Comparison of ENCODE assay signal across 31 cellular contexts in the genomic region with DNA sequence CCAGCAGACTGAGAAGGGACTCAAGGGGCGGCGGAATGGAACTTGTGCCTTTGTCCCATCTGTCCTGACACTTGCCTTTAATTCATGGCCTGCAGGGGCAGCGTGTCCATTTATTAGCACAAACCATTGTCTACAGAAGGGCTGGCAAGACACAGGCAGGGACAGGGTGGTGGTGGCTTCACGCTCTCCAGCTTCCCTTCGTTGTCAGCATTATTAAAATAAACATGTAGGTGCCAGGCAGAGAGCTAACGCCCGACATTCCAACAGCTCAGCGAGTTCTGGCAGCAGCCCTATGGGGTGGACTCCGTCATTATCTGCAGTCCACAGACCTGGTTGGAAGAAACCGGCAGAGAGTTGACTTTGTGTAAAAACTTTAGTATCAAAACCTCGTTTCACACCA. TPM values are rescaled to one million over a fixed set of nuclear protein-coding genes. Genes with fewer than 3 reads are reported as not detected.
DNase-seq lines count a peak whose midpoint lies in the region; ATAC-seq, FAIRE-seq and TF ChIP-seq lines count a peak whose summit lies in the region.
"Had no signal": no experiment of that assay in that cellular context is flagged by ENCODE, and none has a peak within 500 bp of the region (broad histone marks: within the 10 kb centered on the region; RNA-seq: fewer than 3 reads in every experiment).

No MANE protein-coding gene starts in this region.

- in situ Hi-C loops in GM12878 (cut with MboI), result loop anchor here (25.0 kb wide), 1 partner anchor 1878 kb away; no protein-coding TSS in a partner anchor

- CTCF ChIA-PET in GM12878 (lab: Yijun Ruan, JAX), result interaction anchor here (0.9 to 1.9 kb wide), 3 partner anchors 8 to 15 kb away, joined by 3 to 6 read pairs (median 3); no protein-coding TSS in a partner anchor

- no peak for TF ChIP-seq CTCF in GM12878 (IDR thresholded peaks at IDR 0.05 in 2 of 3, conservative IDR thresholded peaks at IDR 0.05 in 1 of 3; ENCODE audit: control insufficient read depth in 2 of 3, extremely low read depth in 1 of 3, insufficient read depth in 1 of 3, low read depth in 3 of 3, low read length in 3 of 3)

- ATAC-seq in Right ventricle myocardium inferior, result peak; percentile 59
- ATAC-seq in GM12878, result no peak; the same call in 2 of the 3 replicates
- peak; percentile 87 for ATAC-seq in left ventricle myocardium superior
- ATAC-seq in activated T-cell treated with anti-CD3 and anti-CD28 coated beads, Interleukin-2, amount 50 U/mL, for 4 hours, result no peak
- no peak for ATAC-seq in HG03139 (IDR thresholded peaks at IDR 0.05; ENCODE audit: unreplicated experiment)
- ATAC-seq: effector memory CD8-positive, alpha-beta T cell had no signal

- H3K4me3 ChIP-seq in GM12878, result no peak overlapping the region
- H3K4me3 ChIP-seq: SK-N-MC, upper lobe of left lung had no signal

- H3K9me3 ChIP-seq in GM12878 (replicated peaks; ENCODE audit: control insufficient read depth, insufficient read depth, low read length), result no peaks in the 10 kb centered on the region
- H3K9me3 ChIP-seq: upper lobe of left lung had no signal

- no peaks in the 10 kb centered on the region for H3K36me3 Mint-ChIP-seq in activated T-cell treated with anti-CD3 and anti-CD28 coated beads, Interleukin-2, amount 50 U/mL, for 4 hours (ENCODE audit: insufficient read depth)
- H3K36me3 Mint-ChIP-seq: brain, naive B cell had no signal

- peak overlapping the region; percentile 74; the same call in 1 of the 2 replicates for H3K27ac ChIP-seq in GM12878 (ENCODE audit: control insufficient read depth, insufficient read depth)
- H3K27ac ChIP-seq: SK-N-MC, upper lobe of left lung had no signal

- POLR2A ChIA-PET in GM12878 (lab: Charles Lee), result interaction anchor here (0.6 to 1.0 kb wide), 2 partner anchors 76 to 127 kb away, joined by 3 read pairs; no protein-coding TSS in a partner anchor

- peaks cover 13% of the 10 kb centered on the region for H3K4me1 Mint-ChIP-seq in activated T-cell treated with anti-CD3 and anti-CD28 coated beads, Interleukin-2, amount 50 U/mL, for 4 hours (ENCODE audit: low read depth)
- H3K4me1 Mint-ChIP-seq: activated B cell treated with CpG ODN at 0.5 μM for 24 hours, naive B cell had no signal

- RAD21 ChIA-PET in GM12878 (lab: Charles Lee; ENCODE audit: unreplicated experiment), result no interaction called here

- DNase-seq in Right ventricle myocardium inferior (ENCODE audit: missing footprints) (peak; percentile 57), cardiac septum (ENCODE audit: low spot score) (no peak), GM12878 (ENCODE audit: low read depth, low spot score) (no peak), left ventricle myocardium superior (peak; percentile 42), COR-L47 (lab: John Stamatoyannopoulos, UW) (no peak), NCI-H1436 treated with DMSO at 0.1 percent for 48 hours (lab: John Stamatoyannopoulos, UW) (no peak)
- DNase-seq in activated T-cell treated with anti-CD3 and anti-CD28 coated beads, Interleukin-2, amount 50 U/mL, for 4 hours, result no peak
- DNase-seq: activated B cell treated with CpG ODN at 0.5 μM for 24 hours; activated CD4-positive, alpha-beta T cell treated with anti-CD3 and anti-CD28 coated beads, Interleukin-2, amount 50 U/mL, for 48 hours; activated effector memory CD4-positive, alpha-beta T cell treated with anti-CD3 and anti-CD28 coated beads, Interleukin-2, amount 50 U/mL, for 16 hours; DMS153; effector memory CD8-positive, alpha-beta T cell; GF-D8; kidney glomerular epithelial cell; naive B cell; NCI-H1092 treated with DMSO at 0.1 percent for 48 hours; NCI-H2029 treated with DMSO at 0.1 percent for 48 hours; NCI-H226; NK-92 treated with Interleukin-12 subunit alpha and Interleukin-12 subunit beta, amount 100 ng/mL, for 24 hours; stimulated activated CD4-positive, alpha-beta T cell treated with anti-CD3 and anti-CD28 coated beads, Interleukin-12 subunit alpha, Interleukin-12 subunit beta, amount 100 ng/mL, for 4 hours; T-helper 2 cell; upper lobe of left lung had no signal

- no peak for TF ChIP-seq RAD21 in GM12878 (IDR thresholded peaks at IDR 0.05; ENCODE audit: insufficient read depth, low read depth, low read length)

- peaks cover 25% of the 10 kb centered on the region for H3K4me1 ChIP-seq in GM12878 (ENCODE audit: control insufficient read depth, insufficient read depth, low read length)
- H3K4me1 ChIP-seq: upper lobe of left lung had no signal

- no peak overlapping the region for H3K4me2 ChIP-seq in GM12878 (ENCODE audit: control insufficient read depth, insufficient read depth)

- intact Hi-C loops in Right ventricle myocardium inferior (cut with DNase I) (no loop called here), cardiac septum (cut with DNase I) (no loop called here), GM12878 (cut with micrococcal nuclease; ENCODE audit: unreplicated experiment) (no loop called here), left ventricle myocardium superior (cut with micrococcal nuclease) (no loop called here)

- H3K4me3 Mint-ChIP-seq in activated T-cell treated with anti-CD3 and anti-CD28 coated beads, Interleukin-2, amount 50 U/mL, for 4 hours, result no peak overlapping the region
- H3K4me3 Mint-ChIP-seq: activated B cell treated with CpG ODN at 0.5 μM for 24 hours; brain; effector memory CD8-positive, alpha-beta T cell; stimulated activated naive CD8-positive, alpha-beta T cell treated with anti-CD3 and anti-CD28 coated beads, Interleukin-15, Interleukin-2, amounts not matched to agents 100 ng/mL and 50 ng/mL, for 24 hours had no signal

- no TSS peak for BruUV-seq in GM12878 (replicated peaks; lab: Mats Ljungman, UMichigan)

- 62% methylated on average over 11 of the region's 11 CpGs for WGBS in GM12878 (ENCODE audit: insufficient coverage, insufficient replicate concordance, low lambda C conversion rate, missing lambda C conversion rate)

- H2AFZ ChIP-seq in GM12878 (ENCODE audit: control insufficient read depth, low read depth, low read length), result no peak overlapping the region

- no peaks in the 10 kb centered on the region for H4K20me1 ChIP-seq in GM12878 (ENCODE audit: control insufficient read depth, insufficient read depth)

- no peaks in the 10 kb centered on the region for H3K36me3 ChIP-seq in GM12878 (ENCODE audit: control insufficient read depth in 2 of 2, insufficient read depth in 2 of 2, low read length in 1 of 2)
- H3K36me3 ChIP-seq: upper lobe of left lung had no signal

- SMC1A ChIA-PET in GM12878 (lab: Charles Lee; ENCODE audit: uncharacterized antibody, unreplicated experiment), result interaction anchor here (0.9 to 10.6 kb wide), 2 partner anchors 6 to 17 kb away, joined by 3 to 101 read pairs; no protein-coding TSS in a partner anchor

- no peaks in the 10 kb centered on the region for H3K27me3 ChIP-seq in GM12878 (replicated peaks in 1 of 2; ENCODE audit: control insufficient read depth in 2 of 2, insufficient read depth in 2 of 2, low read length in 1 of 2)
- H3K27me3 ChIP-seq: upper lobe of left lung had no signal

- no peak for FAIRE-seq in GM12878 (lab: Jason Lieb, UNC)
- FAIRE-seq: GM19239 had no signal

- no peaks in the 10 kb centered on the region for H3K9me3 Mint-ChIP-seq in activated T-cell treated with anti-CD3 and anti-CD28 coated beads, Interleukin-2, amount 50 U/mL, for 4 hours
- H3K9me3 Mint-ChIP-seq: effector memory CD8-positive, alpha-beta T cell; stimulated activated naive CD8-positive, alpha-beta T cell treated with anti-CD3 and anti-CD28 coated beads, Interleukin-15, Interleukin-2, amounts not matched to agents 100 ng/mL and 50 ng/mL, for 24 hours had no signal

- TF ChIP-seq POLR2A in GM12878 (IDR thresholded peaks at IDR 0.05; ENCODE audit: low read depth, low read length), result no peak

- H3K27me3 Mint-ChIP-seq in activated T-cell treated with anti-CD3 and anti-CD28 coated beads, Interleukin-2, amount 50 U/mL, for 4 hours (ENCODE audit: low read depth), result no peaks in the 10 kb centered on the region
- H3K27me3 Mint-ChIP-seq: effector memory CD8-positive, alpha-beta T cell; stimulated activated naive CD8-positive, alpha-beta T cell treated with anti-CD3 and anti-CD28 coated beads, Interleukin-15, Interleukin-2, amounts not matched to agents 100 ng/mL and 50 ng/mL, for 24 hours had no signal

- H3K79me2 ChIP-seq in GM12878 (ENCODE audit: control insufficient read depth, insufficient read depth, low read length), result no peaks in the 10 kb centered on the region

- no peak for TF ChIP-seq EP300 in GM12878 (IDR thresholded peaks at IDR 0.05; ENCODE audit: borderline replicate concordance in 1 of 2, control insufficient read depth in 1 of 2, low read depth in 2 of 2, low read length in 2 of 2)

- H3K9ac ChIP-seq in GM12878 (ENCODE audit: control insufficient read depth, insufficient read depth, low read length), result no peak overlapping the region

RNA-seq across cellular contexts. Expression of a gene that starts 16.3 kb away (rescaled TPM):
- not detected for total RNA-seq in Right ventricle myocardium inferior
- not detected for total RNA-seq in cardiac septum
- 3.2 and 3.4 TPM in 2 replicates for total RNA-seq in GM12878 (2013; cell fraction: nucleolus; rRNA removed)
- total RNA-seq in GM12878 (2014; rRNA removed), result 0.06 TPM in 1 of 2 replicates, not detected in the other
- total RNA-seq in GM12878 (2014; rRNA removed; fragmentation: Illumina TruSeq; extraction: Trizol), result 0.13 and 0.14 TPM in 2 replicates
- 0.15 and 0.21 TPM in 2 replicates for total RNA-seq in GM12878 (2021)
- 0.20 TPM for polyA plus RNA-seq in GM12878 (2011; ENCODE audit: low read depth)
- polyA plus RNA-seq in GM12878 (2011; rRNA removed), result 1.0 and 1.8 TPM in 2 replicates
- polyA plus RNA-seq in GM12878 (2011; cell fraction: cytosol; rRNA removed), result 0.90 and 1.6 TPM in 2 replicates
- polyA plus RNA-seq in GM12878 (2011; cell fraction: nucleus; rRNA removed), result 6.5 and 10.4 TPM in 2 replicates
- polyA plus RNA-seq in GM12878 (2012), result 0.08 and 0.44 TPM in 2 replicates
- 0.10 TPM in 1 of 2 replicates, not detected in the other for polyA plus RNA-seq in GM12878 (2014; fragmentation: Illumina TruSeq; extraction: Trizol)
- under 1 TPM; 0.04 to 0.08 TPM for polyA plus RNA-seq in GM12878 (2014; fragmentation: Nextera tagmentation; extraction: Ambion mirVana)
- polyA plus RNA-seq in GM12878 (2014; rRNA removed), result 0.06 and 0.14 TPM in 2 replicates
- under 1 TPM; 0.13 to 0.19 TPM for polyA plus RNA-seq in GM12878 (2016; fragmentation: Nextera tagmentation; extraction: Ambion mirVana)
- polyA minus RNA-seq in GM12878 (2011; rRNA and poly(A)+ RNA removed), result 0.73 and 0.93 TPM in 2 replicates
- 0.62 TPM in 1 of 2 replicates, not detected in the other for polyA minus RNA-seq in GM12878 (2011; cell fraction: cytosol; rRNA and poly(A)+ RNA removed)
- 1.5 and 2.1 TPM in 2 replicates for polyA minus RNA-seq in GM12878 (2011; cell fraction: nucleus; rRNA and poly(A)+ RNA removed)
- not detected for total RNA-seq in left ventricle myocardium superior
- total RNA-seq in activated T-cell treated with anti-CD3 and anti-CD28 coated beads, Interleukin-2, amount 50 U/mL, for 4 hours, result not detected
- total RNA-seq: activated B cell treated with CpG ODN at 0.5 μM for 24 hours, mesenteric fat pad, omental fat pad, renal cortical epithelial cell had no signal
- polyA plus RNA-seq: adipose tissue had no signal

RNA-seq across cellular contexts. Expression of a gene that starts 35.7 kb away (rescaled TPM):
- 0.16 TPM for total RNA-seq in Right ventricle myocardium inferior
- 0.08 TPM for total RNA-seq in cardiac septum
- not detected in 2 replicates for total RNA-seq in GM12878 (2013; cell fraction: nucleolus; rRNA removed)
- 0.06 TPM in 1 of 2 replicates, not detected in the other for total RNA-seq in GM12878 (2014; rRNA removed)
- total RNA-seq in GM12878 (2014; rRNA removed; fragmentation: Illumina TruSeq; extraction: Trizol), result not detected in 2 replicates
- not detected in 2 replicates for total RNA-seq in GM12878 (2021)
- polyA plus RNA-seq in GM12878 (2011; ENCODE audit: low read depth), result not detected
- polyA plus RNA-seq in GM12878 (2011; rRNA removed), result 0.07 TPM in 1 of 2 replicates, not detected in the other
- 0.05 and 0.06 TPM in 2 replicates for polyA plus RNA-seq in GM12878 (2011; cell fraction: cytosol; rRNA removed)
- polyA plus RNA-seq in GM12878 (2011; cell fraction: nucleus; rRNA removed), result 0.15 and 0.24 TPM in 2 replicates
- 0.04 and 0.07 TPM in 2 replicates for polyA plus RNA-seq in GM12878 (2012)
- not detected in 2 replicates for polyA plus RNA-seq in GM12878 (2014; fragmentation: Illumina TruSeq; extraction: Trizol)
- not detected for polyA plus RNA-seq in GM12878 (2014; fragmentation: Nextera tagmentation; extraction: Ambion mirVana)
- 0.03 TPM in 1 of 2 replicates, not detected in the other for polyA plus RNA-seq in GM12878 (2014; rRNA removed)
- polyA plus RNA-seq in GM12878 (2016; fragmentation: Nextera tagmentation; extraction: Ambion mirVana), result not detected
- polyA minus RNA-seq in GM12878 (2011; rRNA and poly(A)+ RNA removed), result 0.15 TPM in 1 of 2 replicates, not detected in the other
- polyA minus RNA-seq in GM12878 (2011; cell fraction: cytosol; rRNA and poly(A)+ RNA removed), result not detected in 2 replicates
- 0.24 TPM in 1 of 2 replicates, not detected in the other for polyA minus RNA-seq in GM12878 (2011; cell fraction: nucleus; rRNA and poly(A)+ RNA removed)
- total RNA-seq in left ventricle myocardium superior, result 0.30 TPM
- total RNA-seq in activated T-cell treated with anti-CD3 and anti-CD28 coated beads, Interleukin-2, amount 50 U/mL, for 4 hours, result not detected
- total RNA-seq: activated B cell treated with CpG ODN at 0.5 μM for 24 hours, renal cortical epithelial cell had no signal

Comparison
In these comparisons a context has a peak if more than half of its experiments do, and no peak if none do; other contexts are left out.
1. DNase-seq: peak in Right ventricle myocardium inferior (single experiment) and left ventricle myocardium superior (single experiment); none in cardiac septum (single experiment), GM12878 (single experiment), activated T-cell treated with anti-CD3 and anti-CD28 coated beads, Interleukin-2, amount 50 U/mL, for 4 hours (single experiment), COR-L47 (single experiment) and NCI-H1436 treated with DMSO at 0.1 percent for 48 hours (single experiment).
2. ATAC-seq: peak in Right ventricle myocardium inferior (single experiment) and left ventricle myocardium superior (single experiment); none in GM12878 (single experiment), activated T-cell treated with anti-CD3 and anti-CD28 coated beads, Interleukin-2, amount 50 U/mL, for 4 hours (0 of 2) and HG03139 (single experiment).